Comparison of ENCODE assay signal across 15 cellular contexts in the genomic region with DNA sequence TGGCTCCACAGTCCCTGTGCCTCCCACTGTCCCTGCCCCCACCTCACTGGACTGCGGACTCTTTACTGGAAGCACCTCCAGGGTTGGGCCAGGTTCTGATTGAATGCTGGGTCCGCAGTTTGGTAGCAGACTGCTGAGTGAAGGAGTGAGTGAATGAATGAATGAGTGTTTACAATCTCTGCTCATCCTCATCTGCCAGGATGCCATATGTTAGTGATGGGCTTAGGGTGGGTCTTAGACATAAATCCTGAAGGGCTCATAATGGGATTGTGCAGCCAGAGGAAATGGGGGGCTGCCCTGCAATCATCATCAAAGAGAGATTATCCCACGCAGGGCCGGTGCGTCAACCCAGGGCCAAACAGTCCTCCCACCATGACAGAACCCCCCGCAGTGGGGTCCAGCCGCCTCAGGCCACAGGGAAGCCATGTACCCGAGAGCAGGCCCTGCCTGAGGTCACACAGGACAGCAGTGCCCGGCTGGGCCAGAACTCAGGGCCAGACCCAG. TPM values are rescaled to one million over a fixed set of nuclear protein-coding genes. Genes with fewer than 3 reads are reported as not detected.
"Had no signal": no experiment of that assay in that cellular context is flagged by ENCODE, and none has a peak within 500 bp of the region (broad histone marks: within the 10 kb centered on the region; RNA-seq: fewer than 3 reads in every experiment).

No MANE protein-coding gene starts in this region.

- DNase-seq: activated CD4-positive, alpha-beta T cell treated with anti-CD3 and anti-CD28 coated beads, Interleukin-2, amount 50 U/mL, for 4 hours; activated CD8-positive, alpha-beta memory T cell treated with anti-CD3 and anti-CD28 coated beads, Interleukin-2, amount 10 ng/mL, durations not matched to agents 7 days and 5 days; activated gamma-delta T cell; activated naive CD8-positive, alpha-beta T cell treated with anti-CD3 and anti-CD28 coated beads, Interleukin-2, amount 10 ng/mL, durations not matched to agents 7 days and 5 days; activated T-cell treated with anti-CD3 and anti-CD28 coated beads, Interleukin-2, amount 50 U/mL, for 48 hours; esophagus squamous epithelium; T-helper 2 cell; thyroid gland had no signal

- H3K27ac ChIP-seq: cardiac muscle cell, heart left ventricle, parathyroid adenoma, thyroid gland had no signal

- ATAC-seq: activated CD4-positive, CD25-positive, alpha-beta regulatory T cell treated with anti-CD3 and anti-CD28 coated beads, Interleukin-2, amount 50 U/mL, for 24 hours; activated CD8-positive, alpha-beta memory T cell treated with anti-CD3 and anti-CD28 coated beads, Interleukin-2, amount 10 ng/mL, durations not matched to agents 7 days and 5 days; heart left ventricle had no signal

- H3K4me1 ChIP-seq: parathyroid adenoma had no signal

- H3K36me3 ChIP-seq: cardiac muscle cell, esophagus squamous epithelium, heart left ventricle, thyroid gland had no signal

- H3K9me3 ChIP-seq: esophagus squamous epithelium, thyroid gland had no signal

- H3K79me2 ChIP-seq: parathyroid adenoma had no signal

- H3K9ac ChIP-seq: parathyroid adenoma had no signal

- H3K4me3 ChIP-seq: cardiac muscle cell, esophagus squamous epithelium, heart left ventricle, thyroid gland had no signal

- H3K27me3 ChIP-seq: heart left ventricle, thyroid gland had no signal

RNA-seq across cellular contexts. Expression of gene SLC1A7, which starts 26.1 kb away (rescaled TPM):
- total RNA-seq: activated CD8-positive, alpha-beta memory T cell treated with anti-CD3 and anti-CD28 coated beads, Interleukin-2, amount 10 ng/mL, durations not matched to agents 7 days and 5 days; activated naive CD8-positive, alpha-beta T cell treated with anti-CD3 and anti-CD28 coated beads, Interleukin-2, amount 10 ng/mL, durations not matched to agents 7 days and 5 days; cardiac muscle cell; neural crest cell; renal cortical epithelial cell; skeletal muscle tissue had no signal
- polyA plus RNA-seq: cardiac muscle cell had no signal

RNA-seq across cellular contexts. Expression of gene PODN, which starts 54.3 kb away (rescaled TPM):
- total RNA-seq: activated CD8-positive, alpha-beta memory T cell treated with anti-CD3 and anti-CD28 coated beads, Interleukin-2, amount 10 ng/mL, durations not matched to agents 7 days and 5 days had no signal
